In genomic region chr21:30425826-30426225, GRCh38 we compare ENCODE assay signal across 22 cellular contexts. TPM values are rescaled to one million over a fixed set of nuclear protein-coding genes. Genes with fewer than 3 reads are reported as not detected.
DNase-seq lines count a peak whose midpoint lies in the region; ATAC-seq and TF ChIP-seq lines count a peak whose summit lies in the region.
"Had no signal": no experiment of that assay in that cellular context is flagged by ENCODE, and none has a peak within 500 bp of the region (broad histone marks: within the 10 kb centered on the region; RNA-seq: fewer than 3 reads in every experiment).

TSS of gene KRTAP13-3 (minus strand) at chr21:30425926. CDS start at chr21:30425912, 14 bp downstream.

- no peak within 1 kb of the TSS for H3K4me3 ChIP-seq in HUES48 (ENCODE audit: low read depth, low read length)
- no peak within 1 kb of the TSS for H3K4me3 ChIP-seq in ectodermal cell (ENCODE audit: insufficient read depth, low read depth, low read length)

- H3K36me3 ChIP-seq in HUES48 (ENCODE audit: control insufficient read depth, insufficient read depth, low read length): no peaks in the 10 kb centered on the region
- no peaks in the 10 kb centered on the region for H3K36me3 ChIP-seq in ectodermal cell (ENCODE audit: control insufficient read depth, insufficient read depth, low read length)

- peaks cover 20% of the 10 kb centered on the region for H3K9me3 Mint-ChIP-seq in nephron progenitor cell

- no peak for ATAC-seq in GM19463 (IDR thresholded peaks at IDR 0.05; ENCODE audit: unreplicated experiment)
- no peak for ATAC-seq in HG02885 (IDR thresholded peaks at IDR 0.05; ENCODE audit: poor library complexity, unreplicated experiment)
- ATAC-seq in left colon: no peak
- ATAC-seq: HCT116 had no signal

- WGBS in ectodermal cell, 2 experiments: 81 to 92% methylated on average over 3 to 4 of the region's 5 CpGs

- peaks cover 8% of the 10 kb centered on the region for H3K27me3 Mint-ChIP-seq in nephron progenitor cell (ENCODE audit: low read depth, poor library complexity)

- H3K27ac ChIP-seq in HUES48 (ENCODE audit: low read depth, low read length) (peak within 1 kb of the TSS; percentile 51), ectodermal cell (ENCODE audit: insufficient read depth, low read depth, low read length, poor library complexity, severe bottlenecking) (peak within 1 kb of the TSS; percentile 27)

- peak within 1 kb of the TSS; percentile 17 for H3K27ac Mint-ChIP-seq in nephron progenitor cell
- H3K27ac Mint-ChIP-seq: CD4-positive, alpha-beta memory T cell had no signal

- no peak within 1 kb of the TSS for H3K9ac ChIP-seq in HUES48 (ENCODE audit: low read depth, low read length)

- H3K36me3 Mint-ChIP-seq in nephron progenitor cell (ENCODE audit: low read depth): no peaks in the 10 kb centered on the region
- H3K36me3 Mint-ChIP-seq: CD4-positive, alpha-beta memory T cell had no signal

- H3K27me3 ChIP-seq in HUES48 (ENCODE audit: control insufficient read depth, insufficient read depth, low read length) (no peaks in the 10 kb centered on the region), ectodermal cell (ENCODE audit: control insufficient read depth, insufficient read depth, low read length, poor library complexity, severe bottlenecking) (no peaks in the 10 kb centered on the region)

- peaks cover 30% of the 10 kb centered on the region for H3K4me1 ChIP-seq in HUES48 (ENCODE audit: control insufficient read depth, insufficient read depth, low read length)
- H3K4me1 ChIP-seq in ectodermal cell (ENCODE audit: control insufficient read depth, insufficient read depth, low read length): no peaks in the 10 kb centered on the region

- no peaks in the 10 kb centered on the region for H3K4me1 Mint-ChIP-seq in nephron progenitor cell
- H3K4me1 Mint-ChIP-seq: CD4-positive, alpha-beta memory T cell had no signal

- TF ChIP-seq CTCF in nephron progenitor cell (IDR thresholded peaks at IDR 0.05): no peak

- H3K9me3 ChIP-seq in HUES48 (ENCODE audit: control insufficient read depth, insufficient read depth, low read length) (peaks cover 11% of the 10 kb centered on the region), ectodermal cell (ENCODE audit: control insufficient read depth, low read length) (no peaks in the 10 kb centered on the region)

- H3K4me3 Mint-ChIP-seq in nephron progenitor cell: no peak within 1 kb of the TSS
- H3K4me3 Mint-ChIP-seq: CD4-positive, alpha-beta memory T cell had no signal

- intact Hi-C loops in left colon (cut with DNase I, micrococcal nuclease): no loop called here

- DNase-seq in nephron progenitor cell (no peak), nucleus accumbens (lab: John Stamatoyannopoulos, UW) (no peak), left colon (no peak)
- DNase-seq: C1 segment of cervical spinal cord; Calu3; CD4-positive, alpha-beta memory T cell; COR-L47; DMS53; DMS79 treated with DMSO at 0.1 percent for 48 hours; GF-D8; GOT3; H7 had no signal

RNA-seq across cellular contexts. Expression of gene KRTAP13-3, which starts in this region (rescaled TPM):
- polyA plus RNA-seq in ectodermal cell (2013, experiment 1 of 4): not detected
- polyA plus RNA-seq in ectodermal cell (2013, experiment 2 of 4): not detected
- not detected for polyA plus RNA-seq in ectodermal cell (2013, experiment 3 of 4)
- polyA plus RNA-seq in ectodermal cell (2013, experiment 4 of 4): not detected
- total RNA-seq in left colon: not detected
- total RNA-seq: A172; A673; Calu3; CD4-positive, alpha-beta memory T cell; Daoy; G401; H7 had no signal
- polyA plus RNA-seq: BJ; CD4-positive, alpha-beta memory T cell had no signal
